Comparison of ENCODE assay signal across 2 cellular contexts in genomic region chr18:11464129-11464528, GRCh38.
TF ChIP-seq lines count a peak whose summit lies in the region.

No MANE protein-coding gene starts in this region.

TF ChIP-seq in H1, 55 proteins besides CTCF, POLR2A, EP300 and RAD21:
- TF ChIP-seq NRF1 (IDR thresholded peaks at IDR 0.05; ENCODE audit: low read depth, low read length), result no peak
- TF ChIP-seq SIX5 (IDR thresholded peaks at IDR 0.05; ENCODE audit: low read depth, low read length), result no peak
- no peak for TF ChIP-seq PHF8 (conservative IDR thresholded peaks at IDR 0.05; ENCODE audit: low read depth, low read length)
- no peak for TF ChIP-seq RBBP5 (IDR thresholded peaks at IDR 0.05; ENCODE audit: borderline replicate concordance, low read depth, low read length)
- TF ChIP-seq CBX5 (IDR thresholded peaks at IDR 0.05; ENCODE audit: low read depth, low read length), result no peak

TF ChIP-seq in SK-N-SH, 30 proteins besides CTCF, POLR2A, EP300 and RAD21:
- TF ChIP-seq PBX3 (IDR thresholded peaks at IDR 0.05), result no peak
- no peak for TF ChIP-seq RCOR1 (IDR thresholded peaks at IDR 0.05; ENCODE audit: low read length)
